19 cellular contexts compared by ENCODE assay signal in the genomic region with DNA sequence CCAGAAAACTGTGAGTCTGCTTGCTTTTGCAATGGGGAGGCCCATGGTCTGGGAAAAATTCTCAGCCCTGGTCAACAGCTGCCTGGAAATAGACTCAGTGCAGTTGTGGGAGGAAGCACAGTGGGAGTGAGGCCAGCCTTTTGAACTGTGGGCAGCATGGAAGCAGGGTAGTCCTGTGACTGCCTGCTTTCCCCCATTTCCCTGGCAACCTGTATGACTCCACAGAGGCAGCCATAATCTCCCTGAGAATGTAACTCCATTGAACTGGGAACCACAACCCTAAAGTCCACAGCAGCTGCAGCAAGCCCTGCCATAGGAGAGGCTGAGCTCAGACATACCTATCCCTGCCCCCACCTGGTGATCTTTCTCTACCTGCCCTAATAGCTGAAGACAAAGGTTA.
"Had no signal": no experiment of that assay in that cellular context is flagged by ENCODE, and none has a peak within 500 bp of the region (broad histone marks: within the 10 kb centered on the region; RNA-seq: fewer than 3 reads in every experiment).

No MANE protein-coding gene starts in this region.

- H3K27ac Mint-ChIP-seq: activated naive CD8-positive, alpha-beta T cell treated with anti-CD3 and anti-CD28 coated beads, Interleukin-2, amount 10 ng/mL, durations not matched to agents 7 days and 5 days; immature natural killer cell; memory B cell; naive B cell; stimulated activated naive CD8-positive, alpha-beta T cell treated with anti-CD3 and anti-CD28 coated beads, Interleukin-15, Interleukin-2, amounts not matched to agents 100 ng/mL and 50 ng/mL, for 24 hours had no signal

- H3K4me3 ChIP-seq: coronary artery, gastrocnemius medialis, heart left ventricle, mucosa of descending colon, right atrium auricular region, tibial nerve, vagina had no signal

- H3K9ac ChIP-seq: parathyroid adenoma had no signal

- H3K9me3 ChIP-seq: gastrocnemius medialis, mucosa of descending colon, neutrophil, vagina had no signal

- H3K4me3 Mint-ChIP-seq: activated naive CD8-positive, alpha-beta T cell treated with anti-CD3 and anti-CD28 coated beads, Interleukin-2, amount 10 ng/mL, durations not matched to agents 7 days and 5 days; central memory CD8-positive, alpha-beta T cell; immature natural killer cell; memory B cell; naive B cell; stimulated activated naive CD8-positive, alpha-beta T cell treated with anti-CD3 and anti-CD28 coated beads, Interleukin-15, Interleukin-2, amounts not matched to agents 100 ng/mL and 50 ng/mL, for 24 hours had no signal

- DNase-seq: activated CD4-positive, alpha-beta T cell treated with anti-CD3 and anti-CD28 coated beads, Interleukin-2, amount 50 U/mL, for 4 hours; activated naive CD8-positive, alpha-beta T cell treated with anti-CD3 and anti-CD28 coated beads, Interleukin-2, amount 10 ng/mL, durations not matched to agents 7 days and 5 days; gastrocnemius medialis; heart left ventricle; immature natural killer cell; mucosa of descending colon; naive B cell; stimulated activated CD4-positive, alpha-beta T cell treated with anti-CD3 and anti-CD28 coated beads, Interleukin-15, amount 100 ng/mL, for 24 hours; stimulated activated CD4-positive, alpha-beta T cell treated with anti-CD3 and anti-CD28 coated beads, Interleukin-2, amount 100 ng/mL, for 48 hours; WERI-Rb-1 had no signal

- H3K27me3 ChIP-seq: gastrocnemius medialis, heart left ventricle, neutrophil, right atrium auricular region, tibial nerve, vagina had no signal

- H3K36me3 ChIP-seq: gastrocnemius medialis, heart left ventricle, neutrophil, right atrium auricular region, tibial nerve, vagina, WERI-Rb-1 had no signal

- H3K27me3 Mint-ChIP-seq: activated naive CD8-positive, alpha-beta T cell treated with anti-CD3 and anti-CD28 coated beads, Interleukin-2, amount 10 ng/mL, durations not matched to agents 7 days and 5 days; central memory CD8-positive, alpha-beta T cell; memory B cell; naive B cell; stimulated activated naive CD8-positive, alpha-beta T cell treated with anti-CD3 and anti-CD28 coated beads, Interleukin-15, Interleukin-2, amounts not matched to agents 100 ng/mL and 50 ng/mL, for 24 hours had no signal

- H3K36me3 Mint-ChIP-seq: activated naive CD8-positive, alpha-beta T cell treated with anti-CD3 and anti-CD28 coated beads, Interleukin-2, amount 10 ng/mL, durations not matched to agents 7 days and 5 days; immature natural killer cell; memory B cell; naive B cell had no signal

- H3K79me2 ChIP-seq: parathyroid adenoma had no signal

- H3K4me1 Mint-ChIP-seq: activated naive CD8-positive, alpha-beta T cell treated with anti-CD3 and anti-CD28 coated beads, Interleukin-2, amount 10 ng/mL, durations not matched to agents 7 days and 5 days; central memory CD8-positive, alpha-beta T cell; immature natural killer cell; memory B cell; naive B cell had no signal

- H2AFZ ChIP-seq: parathyroid adenoma had no signal

- H3K4me1 ChIP-seq: gastrocnemius medialis, heart left ventricle, parathyroid adenoma, right atrium auricular region, tibial nerve, vagina had no signal

- H3K27ac ChIP-seq: coronary artery, gastrocnemius medialis, heart left ventricle, neutrophil, parathyroid adenoma, right atrium auricular region, tibial nerve, vagina, WERI-Rb-1 had no signal
